7 cellular contexts compared by ENCODE assay signal in the genomic region with DNA sequence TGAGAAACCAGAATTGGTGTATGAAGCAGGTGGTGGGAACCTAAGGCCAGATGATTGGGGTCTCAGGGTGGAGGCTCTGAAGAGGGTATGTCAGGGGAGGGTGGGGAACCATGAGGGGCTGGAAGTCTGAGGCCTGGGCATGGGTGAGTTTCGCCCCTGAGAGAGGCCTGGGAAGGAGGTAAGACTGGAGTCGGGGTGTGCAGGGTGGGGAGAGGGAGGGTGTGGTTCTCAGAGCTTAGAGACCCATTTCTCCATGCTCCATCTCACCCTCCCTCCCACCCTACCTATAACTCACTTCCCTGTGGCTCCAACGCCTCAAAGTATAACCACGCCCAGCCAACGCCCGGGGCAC. TPM values are rescaled to one million over a fixed set of nuclear protein-coding genes. Genes with fewer than 3 reads are reported as not detected.
DNase-seq lines count a peak whose midpoint lies in the region; ATAC-seq and TF ChIP-seq lines count a peak whose summit lies in the region.
"Had no signal": no experiment of that assay in that cellular context is flagged by ENCODE, and none has a peak within 500 bp of the region (broad histone marks: within the 10 kb centered on the region; RNA-seq: fewer than 3 reads in every experiment).

No MANE protein-coding gene starts in this region.

- H3K4me3 Mint-ChIP-seq in Calu3 (ENCODE audit: low read depth, unreplicated experiment): peak overlapping the region; percentile 77
- H3K4me3 Mint-ChIP-seq in natural killer cell treated with Interleukin-12 subunit alpha and Interleukin-12 subunit beta and Interleukin-15 and Interleukin-18, amount 100 ng/mL, for 72 hours: peak overlapping the region; percentile 94

- no peak for ATAC-seq in natural killer cell treated with Interleukin-12 subunit alpha and Interleukin-12 subunit beta and Interleukin-15 and Interleukin-18, amount 100 ng/mL, for 72 hours
- ATAC-seq in foreskin keratinocyte (no peak), sciatic nerve (no peak), GM21515 (IDR thresholded peaks at IDR 0.05; ENCODE audit: unreplicated experiment) (no peak)

- no peak for DNase-seq in Calu3
- no peak for DNase-seq in natural killer cell treated with Interleukin-12 subunit alpha and Interleukin-12 subunit beta and Interleukin-15 and Interleukin-18, amount 100 ng/mL, for 72 hours (ENCODE audit: low spot score)
- no peak for DNase-seq in foreskin keratinocyte
- DNase-seq in sciatic nerve (ENCODE audit: low spot score): no peak

- intact Hi-C loops in Calu3 (cut with micrococcal nuclease; ENCODE audit: unreplicated experiment) (no loop called here), sciatic nerve (cut with DNase I) (loop anchor here (10.0 kb wide), 1 partner anchor 301 kb away; no protein-coding TSS in a partner anchor)

- no TSS peak for BruUV-seq in Calu3 (replicated peaks; lab: Mats Ljungman, UMichigan)

- H3K27me3 Mint-ChIP-seq in Calu3 (ENCODE audit: unreplicated experiment): peaks cover 21% of the 10 kb centered on the region
- peaks cover 0 to 7% of the 10 kb centered on the region in 2 donors for H3K27me3 Mint-ChIP-seq in natural killer cell treated with Interleukin-12 subunit alpha and Interleukin-12 subunit beta and Interleukin-15 and Interleukin-18, amount 100 ng/mL, for 72 hours

- peaks cover 23% of the 10 kb centered on the region for H3K36me3 Mint-ChIP-seq in Calu3 (ENCODE audit: insufficient read depth, unreplicated experiment)
- no peaks in the 10 kb centered on the region for H3K36me3 Mint-ChIP-seq in natural killer cell treated with Interleukin-12 subunit alpha and Interleukin-12 subunit beta and Interleukin-15 and Interleukin-18, amount 100 ng/mL, for 72 hours

- H3K4me1 ChIP-seq in foreskin keratinocyte: no peaks in the 10 kb centered on the region

- H3K27me3 ChIP-seq in foreskin keratinocyte: no peaks in the 10 kb centered on the region

- peak overlapping the region; percentile 34 for H3K27ac Mint-ChIP-seq in Calu3 (ENCODE audit: unreplicated experiment)
- peak overlapping the region; percentile 72 to 89 for H3K27ac Mint-ChIP-seq in natural killer cell treated with Interleukin-12 subunit alpha and Interleukin-12 subunit beta and Interleukin-15 and Interleukin-18, amount 100 ng/mL, for 72 hours

- TF ChIP-seq CTCF in Calu3 (IDR thresholded peaks at IDR 0.05; ENCODE audit: unreplicated experiment): no peak
- TF ChIP-seq CTCF in VCaP (conservative IDR thresholded peaks at IDR 0.05): no peak
- no peak for TF ChIP-seq CTCF in foreskin keratinocyte (conservative IDR thresholded peaks at IDR 0.05)

- no peaks in the 10 kb centered on the region for H3K9me3 Mint-ChIP-seq in Calu3 (ENCODE audit: low read depth, unreplicated experiment)
- no peaks in the 10 kb centered on the region for H3K9me3 Mint-ChIP-seq in natural killer cell treated with Interleukin-12 subunit alpha and Interleukin-12 subunit beta and Interleukin-15 and Interleukin-18, amount 100 ng/mL, for 72 hours

- peaks cover 19% of the 10 kb centered on the region for H3K4me1 Mint-ChIP-seq in Calu3 (ENCODE audit: low read depth, unreplicated experiment)
- peaks cover 12 to 23% of the 10 kb centered on the region in 2 donors for H3K4me1 Mint-ChIP-seq in natural killer cell treated with Interleukin-12 subunit alpha and Interleukin-12 subunit beta and Interleukin-15 and Interleukin-18, amount 100 ng/mL, for 72 hours (ENCODE audit: low read depth in 2 of 2)

- H3K27ac ChIP-seq in VCaP (0 out of 2 replicates have a peak overlapping the region, but pooled peaks have one; percentile 13), foreskin keratinocyte (no peak overlapping the region)

- CTCF ChIA-PET in Calu3 (lab: Charles Lee): no interaction called here

RNA-seq across cellular contexts. Expression of a gene that starts 1.0 kb away (rescaled TPM):
- total RNA-seq in Calu3 (2022): 7.2 and 7.5 TPM in 2 replicates
- 10 to 100 TPM; 11.6 to 18.3 TPM for total RNA-seq in natural killer cell treated with Interleukin-12 subunit alpha and Interleukin-12 subunit beta and Interleukin-15 and Interleukin-18, amount 100 ng/mL, for 72 hours
- total RNA-seq in foreskin keratinocyte: 2.4 and 2.8 TPM in 2 replicates
- 1.5 and 1.8 TPM in 2 replicates for polyA plus RNA-seq in foreskin keratinocyte
- total RNA-seq in sciatic nerve: 26.1 TPM

RNA-seq across cellular contexts. Expression of a gene that starts 23.1 kb away (rescaled TPM):
- total RNA-seq in Calu3 (2022): 0.71 TPM in 1 of 2 replicates, not detected in the other
- total RNA-seq in natural killer cell treated with Interleukin-12 subunit alpha and Interleukin-12 subunit beta and Interleukin-15 and Interleukin-18, amount 100 ng/mL, for 72 hours: not detected
- not detected in 2 replicates for total RNA-seq in foreskin keratinocyte
- not detected in 2 replicates for polyA plus RNA-seq in foreskin keratinocyte
- total RNA-seq in sciatic nerve: 1.2 TPM
- total RNA-seq: RPMI7951 had no signal

RNA-seq across cellular contexts. Expression of a gene that starts 29.2 kb away (rescaled TPM):
- total RNA-seq in Calu3 (2022) (1.1 TPM in 1 of 2 replicates, not detected in the other), foreskin keratinocyte (0.37 and 0.60 TPM in 2 replicates), sciatic nerve (4.5 TPM)
- total RNA-seq in natural killer cell treated with Interleukin-12 subunit alpha and Interleukin-12 subunit beta and Interleukin-15 and Interleukin-18, amount 100 ng/mL, for 72 hours: not detected
- 0.13 and 0.20 TPM in 2 replicates for polyA plus RNA-seq in foreskin keratinocyte

RNA-seq across cellular contexts. Expression of a gene that starts 47.2 kb away (rescaled TPM):
- total RNA-seq in Calu3 (2022) (39.9 and 40.1 TPM in 2 replicates), foreskin keratinocyte (69.5 and 69.8 TPM in 2 replicates), sciatic nerve (58.1 TPM)
- total RNA-seq in natural killer cell treated with Interleukin-12 subunit alpha and Interleukin-12 subunit beta and Interleukin-15 and Interleukin-18, amount 100 ng/mL, for 72 hours: 100 to 1,000 TPM in 1 of 2 donors, 10 to 100 TPM in 1; 81.5 to 104 TPM
- 84.5 and 88.3 TPM in 2 replicates for polyA plus RNA-seq in foreskin keratinocyte

RNA-seq across cellular contexts. Expression of a gene that starts 47.7 kb away (rescaled TPM):
- 8.5 and 9.4 TPM in 2 replicates for total RNA-seq in Calu3 (2022)
- total RNA-seq in natural killer cell treated with Interleukin-12 subunit alpha and Interleukin-12 subunit beta and Interleukin-15 and Interleukin-18, amount 100 ng/mL, for 72 hours: 1 to 10 TPM; 7.6 to 9.3 TPM
- 1.7 and 1.9 TPM in 2 replicates for total RNA-seq in foreskin keratinocyte
- polyA plus RNA-seq in foreskin keratinocyte: 2.9 and 3.5 TPM in 2 replicates
- 17.5 TPM for total RNA-seq in sciatic nerve
